8 cellular contexts compared by ENCODE assay signal in genomic region chr5:16456103-16456832, GRCh38. TPM values are rescaled to one million over a fixed set of nuclear protein-coding genes. Genes with fewer than 3 reads are reported as not detected.
DNase-seq lines count a peak whose midpoint lies in the region; ATAC-seq and TF ChIP-seq lines count a peak whose summit lies in the region.

No MANE protein-coding gene starts in this region.

- H3K27me3 ChIP-seq in OCI-LY1 (ENCODE audit: insufficient read depth, low read length) (no peaks in the 10 kb centered on the region), right cardiac atrium (ENCODE audit: control insufficient read depth, insufficient read depth) (no peaks in the 10 kb centered on the region), sigmoid colon (no peaks in the 10 kb centered on the region)

- H3K4me3 ChIP-seq in OCI-LY1 (ENCODE audit: low read depth, low read length, poor library complexity, severe bottlenecking) (no peak overlapping the region), right cardiac atrium (ENCODE audit: low read length) (no peak overlapping the region), sigmoid colon (no peak overlapping the region)

- H3K9me3 ChIP-seq in OCI-LY1 (ENCODE audit: low read length) (no peaks in the 10 kb centered on the region), right cardiac atrium (ENCODE audit: control insufficient read depth, low read length) (peaks cover 2% of the 10 kb centered on the region), sigmoid colon (no peaks in the 10 kb centered on the region)

- H3K27ac ChIP-seq in OCI-LY1 (ENCODE audit: low read depth, low read length, poor library complexity, severe bottlenecking), result no peak overlapping the region
- H3K27ac ChIP-seq in right cardiac atrium (ENCODE audit: low read length), result peak overlapping the region; percentile 64
- H3K27ac ChIP-seq in sigmoid colon, result peak overlapping the region in 1 of 4 donors; percentile 38

- peak; percentile 55 for TF ChIP-seq RAD21 in Ishikawa (IDR thresholded peaks at IDR 0.05; ENCODE audit: low read depth)

- 36% methylated on average over 4 of the region's 4 CpGs for WGBS in right cardiac atrium
- 37 to 49% methylated on average over 4 of the region's 4 CpGs for WGBS in sigmoid colon, 2 donors

- H3K9me2 ChIP-seq in OCI-LY1 (ENCODE audit: low read depth, low read length), result no peaks in the 10 kb centered on the region

- TF ChIP-seq EP300 in Ishikawa (IDR thresholded peaks at IDR 0.05; ENCODE audit: borderline replicate concordance), result no peak
- no peak for TF ChIP-seq EP300 in sigmoid colon (IDR thresholded peaks at IDR 0.05)

- H4K20me1 ChIP-seq in OCI-LY1 (ENCODE audit: insufficient read depth, low read length), result no peaks in the 10 kb centered on the region

- H3F3A ChIP-seq in OCI-LY1 (ENCODE audit: insufficient read depth, low read length), result no peaks in the 10 kb centered on the region

- DNase-seq in activated CD4-positive, alpha-beta T cell treated with anti-CD3 and anti-CD28 coated beads for 4 hours, result peak; percentile 32 to 35
- DNase-seq in activated CD4-positive, alpha-beta T cell treated with anti-CD3 and anti-CD28 coated beads, Interleukin-2, amount 50 U/mL, for 1 hour, result no peak
- DNase-seq in amniotic epithelial cell (ENCODE audit: low read depth) (peak; percentile 76), right cardiac atrium (no peak), sigmoid colon (no peak)

- no peak overlapping the region for H3K4me2 ChIP-seq in OCI-LY1 (ENCODE audit: low read length)

- H3K36me3 ChIP-seq in OCI-LY1 (ENCODE audit: insufficient read depth, low read length) (peaks cover 93% of the 10 kb centered on the region), sigmoid colon (peaks cover 9 to 79% (median 26%) of the 10 kb centered on the region in 4 donors)

- no peak overlapping the region for H3K9ac ChIP-seq in OCI-LY1 (ENCODE audit: low read length)

- intact Hi-C loops in right cardiac atrium (cut with DNase I) (loop anchor here in 3 of 4 donors (5.0 to 10.0 kb wide), 4 partner anchors 291 to 736 kb away; no protein-coding TSS in a partner anchor), sigmoid colon (cut with DNase I) (loop anchor here (5.0 to 10.0 kb wide), 2 partner anchors 294 to 1351 kb away; no protein-coding TSS in a partner anchor)

- H3K4me1 ChIP-seq in OCI-LY1 (ENCODE audit: insufficient read depth, low read length, severe bottlenecking) (no peaks in the 10 kb centered on the region), right cardiac atrium (ENCODE audit: control insufficient read depth, insufficient read depth, low read length) (peaks cover 6% of the 10 kb centered on the region), sigmoid colon (peaks cover 0 to 22% (median 7%) of the 10 kb centered on the region in 4 donors)

- TF ChIP-seq CTCF in OCI-LY1 (IDR thresholded peaks at IDR 0.05; ENCODE audit: low read length) (peak; percentile 77), sigmoid colon (IDR thresholded peaks at IDR 0.05) (peak in 3 of 4 experiments; percentile 26 to 60 (median 37))

- ATAC-seq in GM21723 (IDR thresholded peaks at IDR 0.05; ENCODE audit: unreplicated experiment) (peak; percentile 71), right cardiac atrium (peak; percentile 30 to 83)

- no peak overlapping the region for H2AFZ ChIP-seq in OCI-LY1 (ENCODE audit: low read length)

- TF ChIP-seq POLR2A in sigmoid colon (IDR thresholded peaks at IDR 0.05), result no peak

- H3K79me2 ChIP-seq in OCI-LY1 (ENCODE audit: insufficient read depth, low read length), result peaks cover 12% of the 10 kb centered on the region; the same call in 1 of the 2 replicates

TF ChIP-seq in Ishikawa, 13 proteins besides CTCF, POLR2A, EP300 and RAD21:
- no peak for TF ChIP-seq FOXM1 (IDR thresholded peaks at IDR 0.05; ENCODE audit: borderline replicate concordance, low read depth)

RNA-seq across cellular contexts. Expression of gene ZNF622, which starts 9.3 kb away (rescaled TPM):
- 10 to 100 TPM; 35.9 to 51.0 (median 40.2) TPM for total RNA-seq in right cardiac atrium
- 44.6 TPM for polyA plus RNA-seq in right cardiac atrium
- 10 to 100 TPM; 22.8 to 27.8 (median 25.2) TPM for total RNA-seq in sigmoid colon
- polyA plus RNA-seq in sigmoid colon, result 10 to 100 TPM; 36.5 to 40.8 (median 40.2) TPM

Comparison
In these comparisons a context has a peak if more than half of its experiments do, and no peak if none do; other contexts are left out.
1. DNase-seq: peak in activated CD4-positive, alpha-beta T cell treated with anti-CD3 and anti-CD28 coated beads for 4 hours (2 of 2) and amniotic epithelial cell (single experiment); none in activated CD4-positive, alpha-beta T cell treated with anti-CD3 and anti-CD28 coated beads, Interleukin-2, amount 50 U/mL, for 1 hour (single experiment), right cardiac atrium (0 of 3) and sigmoid colon (single experiment).